Comparison of ENCODE assay signal across 20 cellular contexts in genomic region chr1:163298340-163298739, GRCh38. TPM values are rescaled to one million over a fixed set of nuclear protein-coding genes. Genes with fewer than 3 reads are reported as not detected.
A peak's percentile ranks its signal among the peaks of the same experiment; 100 is the strongest.
DNase-seq lines count a peak whose midpoint lies in the region; FAIRE-seq lines count a peak whose summit lies in the region.
"Had no signal": no experiment of that assay in that cellular context is flagged by ENCODE, and none has a peak within 500 bp of the region (broad histone marks: within the 10 kb centered on the region; RNA-seq: fewer than 3 reads in every experiment).

No MANE protein-coding gene starts in this region.

- H3K9me3 ChIP-seq in effector memory CD4-positive, alpha-beta T cell (ENCODE audit: control insufficient read depth, low read length) = no peaks in the 10 kb centered on the region
- H3K9me3 ChIP-seq: BLaER1, Caco-2 had no signal

- DNase-seq in DMS79 treated with DMSO at 0.1 percent for 48 hours (lab: John Stamatoyannopoulos, UW) (peak; percentile 51), DMS79 (lab: John Stamatoyannopoulos, UW) (no peak), NCI-H526 treated with DMSO at 0.1 percent for 48 hours (lab: John Stamatoyannopoulos, UW) (peak; percentile 48), islet precursor cell (peak; percentile 69), frontal cortex (ENCODE audit: low spot score in 2 of 2) (no peak), middle frontal gyrus (ENCODE audit: extremely low spot score, low spot score) (no peak), GM03348 (ENCODE audit: low spot score) (no peak)
- DNase-seq in effector memory CD4-positive, alpha-beta T cell = no peak
- DNase-seq: AML-193; Caco-2; CD8-positive, alpha-beta memory T cell; DMS53; HCEC 1CT; HFFc6 had no signal

- peaks cover 13% of the 10 kb centered on the region for H3K36me3 ChIP-seq in effector memory CD4-positive, alpha-beta T cell (ENCODE audit: control insufficient read depth, insufficient read depth, low read length)

- H3K27ac ChIP-seq in effector memory CD4-positive, alpha-beta T cell (ENCODE audit: insufficient read depth, low read length, poor library complexity, severe bottlenecking) = no peak overlapping the region
- H3K27ac ChIP-seq: 22Rv1, BLaER1 had no signal

- H3K4me1 ChIP-seq in effector memory CD4-positive, alpha-beta T cell (ENCODE audit: control insufficient read depth, insufficient read depth, low read length, poor library complexity, severe bottlenecking) = no peaks in the 10 kb centered on the region
- H3K4me1 ChIP-seq: BLaER1 had no signal

- FAIRE-seq in frontal cortex (lab: Jason Lieb, UNC) = no peak
- FAIRE-seq: GM12891, GM19239, HepG2, HTR-8/SVneo had no signal

- H3K4me3 ChIP-seq in effector memory CD4-positive, alpha-beta T cell (ENCODE audit: insufficient read depth, low read depth, low read length, poor library complexity, severe bottlenecking) = no peak overlapping the region
- H3K4me3 ChIP-seq: BLaER1 had no signal

- no peaks in the 10 kb centered on the region for H3K27me3 ChIP-seq in effector memory CD4-positive, alpha-beta T cell (replicated peaks; ENCODE audit: control insufficient read depth, insufficient read depth, low read length, poor library complexity, severe bottlenecking)
- H3K27me3 ChIP-seq: BLaER1 had no signal

RNA-seq across cellular contexts. Expression of gene NUF2, which starts 23.4 kb away (rescaled TPM):
- 3.3 TPM for total RNA-seq in frontal cortex

Comparison
In these comparisons a context has a peak if more than half of its experiments do, and no peak if none do; other contexts are left out.
1. DNase-seq: peak in DMS79 treated with DMSO at 0.1 percent for 48 hours (single experiment), NCI-H526 treated with DMSO at 0.1 percent for 48 hours (single experiment) and islet precursor cell (single experiment); none in DMS79 (single experiment), effector memory CD4-positive, alpha-beta T cell (0 of 3), frontal cortex (0 of 2), middle frontal gyrus (single experiment) and GM03348 (single experiment).